Comparison of ENCODE assay signal across 8 cellular contexts in the genomic region with DNA sequence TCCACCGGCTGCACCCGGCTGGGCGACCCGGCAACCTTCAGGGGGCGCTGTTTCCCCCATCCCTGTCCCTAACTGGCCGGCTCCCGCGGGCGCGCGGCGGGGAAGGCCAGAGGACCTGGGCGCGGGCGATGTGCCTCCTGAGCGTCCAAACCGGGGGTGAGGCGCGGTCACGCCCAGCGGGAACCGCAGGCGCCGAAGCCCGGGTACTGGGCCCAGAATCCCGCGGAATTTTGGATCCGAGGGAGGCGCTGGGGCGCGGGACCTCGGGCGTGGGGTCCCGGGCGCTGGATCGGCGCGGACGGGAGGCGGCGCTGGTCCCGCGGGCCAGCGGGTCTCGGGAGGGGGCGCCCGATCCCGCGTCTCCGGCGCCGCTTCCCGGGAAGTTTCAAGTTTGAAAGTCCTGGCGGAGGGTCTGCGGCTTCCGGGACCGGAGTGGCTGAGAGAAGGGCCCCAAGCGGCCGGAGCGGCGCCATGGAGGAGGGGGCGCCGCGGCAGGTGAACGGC. TPM values are rescaled to one million over a fixed set of nuclear protein-coding genes. Genes with fewer than 3 reads are reported as not detected.
DNase-seq lines count a peak whose midpoint lies in the region; ATAC-seq, FAIRE-seq and TF ChIP-seq lines count a peak whose summit lies in the region.

A gene (plus strand): TSS at position 59 of the 504 bp plus-strand sequence. CDS start 413 bp downstream, at position 472.

- intact Hi-C loops in endothelial cell of umbilical vein (cut with micrococcal nuclease): loop anchor here (1.0 kb wide), 2 partner anchors 13 to 67 kb away; a partner anchor contains a TSS

- no peaks in the 10 kb centered on the region for H3K9me3 ChIP-seq in endothelial cell of umbilical vein (replicated peaks; ENCODE audit: control insufficient read depth, insufficient read depth, low read length)

- H2AFZ ChIP-seq in endothelial cell of umbilical vein (ENCODE audit: low read depth, low read length): peak within 1 kb of the TSS; percentile 83

- no TSS peak for BruUV-seq in endothelial cell of umbilical vein (replicated peaks; lab: Mats Ljungman, UMichigan)

- peak within 1 kb of the TSS; percentile 38 for H3K27ac ChIP-seq in endothelial cell of umbilical vein (ENCODE audit: insufficient read depth, low read depth, low read length)

- no peaks in the 10 kb centered on the region for H3K9me1 ChIP-seq in endothelial cell of umbilical vein (replicated peaks; ENCODE audit: control insufficient read depth, extremely low read depth, insufficient read depth, low read length)

- peak; percentile 69 for TF ChIP-seq POLR2A in endothelial cell of umbilical vein (IDR thresholded peaks at IDR 0.05; ENCODE audit: low read depth, low read length)

- POLR2A ChIA-PET in BJ (lab: Charles Lee): interaction anchor here (0.6 kb wide), 1 partner anchor 286 kb away, joined by 3 read pairs; no protein-coding TSS in a partner anchor
- POLR2A ChIA-PET in endothelial cell of umbilical vein (lab: Charles Lee): no interaction called here

- ATAC-seq in GM19025 (IDR thresholded peaks at IDR 0.05; ENCODE audit: low read depth, unreplicated experiment) (peak; percentile 60), HG03432 (IDR thresholded peaks at IDR 0.05; ENCODE audit: unreplicated experiment) (peak; percentile 76)

- H3K36me3 ChIP-seq in BJ (ENCODE audit: control insufficient read depth, insufficient read depth, low read length): no peaks in the 10 kb centered on the region
- H3K36me3 ChIP-seq in endothelial cell of umbilical vein (ENCODE audit: control insufficient read depth in 2 of 2, extremely low read depth in 1 of 2, insufficient read depth in 2 of 2, low read length in 2 of 2): peaks cover 2 to 4% of the 10 kb centered on the region in 2 experiments

- H3K79me2 ChIP-seq in endothelial cell of umbilical vein (ENCODE audit: control insufficient read depth, insufficient read depth, low read length): peaks cover 10% of the 10 kb centered on the region

- peak within 1 kb of the TSS; percentile 70 for H3K9ac ChIP-seq in endothelial cell of umbilical vein (replicated peaks; ENCODE audit: extremely low read depth, insufficient read depth, low read length)

- CTCF ChIA-PET in BJ (lab: Yijun Ruan, JAX): interaction anchor here (0.6 to 3.6 kb wide), 21 partner anchors 10 to 471 kb away, joined by 3 to 41 read pairs (median 3); a partner anchor contains a TSS
- CTCF ChIA-PET in endothelial cell of umbilical vein (lab: Charles Lee): interaction anchor here (0.6 to 1.3 kb wide), 22 partner anchors 8 to 379 kb away, joined by 3 to 18 read pairs (median 4); a partner anchor contains a TSS

- dilution Hi-C loops in endothelial cell of umbilical vein (cut with MboI; ENCODE audit: extremely low pct_ligation_motif_present, low sequenced_read_pairs): no loop called here

- no peaks in the 10 kb centered on the region for H4K20me1 ChIP-seq in endothelial cell of umbilical vein (replicated peaks; ENCODE audit: control insufficient read depth, extremely low read depth, insufficient read depth, low read length)

- FAIRE-seq in endothelial cell of umbilical vein (lab: Jason Lieb, UNC): peak; percentile 8

- H3K4me3 ChIP-seq in BJ (ENCODE audit: low read depth, low read length) (peak within 1 kb of the TSS; percentile 75), endothelial cell of umbilical vein (replicated peaks in 1 of 3; ENCODE audit: insufficient read depth in 1 of 3, low read depth in 1 of 3, low read length in 3 of 3) (peak within 1 kb of the TSS; percentile 68 to 80 (median 71))

- no peak for DNase-seq in BJ (ENCODE audit: low read depth)
- peak; percentile 75 for DNase-seq in NOMO-1 treated with dmso at 0.1 percent for 144 hours (lab: John Stamatoyannopoulos, UW; ENCODE audit: unreplicated experiment)
- peak; percentile 86 for DNase-seq in activated CD8-positive, alpha-beta memory T cell treated with anti-CD3 and anti-CD28 coated beads, Interleukin-2, amount 50 U/mL, for 4 hours
- DNase-seq in endothelial cell of umbilical vein (ENCODE audit: low read depth, low spot score): peak; percentile 83
- peak; percentile 86 for DNase-seq in mucosa of gallbladder (ENCODE audit: low spot score)
- peak; percentile 68 to 74 for DNase-seq in stimulated activated CD8-positive, alpha-beta memory T cell treated with anti-CD3 and anti-CD28 coated beads, Interleukin-4, amount 100 ng/mL, for 4 hours (ENCODE audit: low read depth in 2 of 2, low spot score in 1 of 2)

- peaks cover 14% of the 10 kb centered on the region for H3K4me1 ChIP-seq in endothelial cell of umbilical vein (ENCODE audit: control insufficient read depth, extremely low read depth, insufficient read depth, low read length)

- H3K27me3 ChIP-seq in BJ (ENCODE audit: control insufficient read depth, insufficient read depth, low read length) (no peaks in the 10 kb centered on the region), endothelial cell of umbilical vein (ENCODE audit: control insufficient read depth in 2 of 2, insufficient read depth in 2 of 2, low read length in 2 of 2) (no peaks in the 10 kb centered on the region)

- peak; percentile 92 for TF ChIP-seq CTCF in BJ (IDR thresholded peaks at IDR 0.05; ENCODE audit: insufficient read depth, low read depth, low read length)
- peak; percentile 95 to 97 for TF ChIP-seq CTCF in endothelial cell of umbilical vein (IDR thresholded peaks at IDR 0.05; ENCODE audit: extremely low read depth in 1 of 2, insufficient read depth in 1 of 2, low read depth in 1 of 2, low read length in 2 of 2)

- H3K4me2 ChIP-seq in endothelial cell of umbilical vein (ENCODE audit: insufficient read depth, low read length): peak within 1 kb of the TSS; percentile 68

TF ChIP-seq in endothelial cell of umbilical vein, 7 proteins besides CTCF, POLR2A, EP300 and RAD21:
- no peak for TF ChIP-seq GATA2 (IDR thresholded peaks at IDR 0.05; ENCODE audit: insufficient read depth, insufficient read length, low read depth, low read length)
- no peak for TF ChIP-seq EZH2 (IDR thresholded peaks at IDR 0.05; ENCODE audit: borderline replicate concordance, low read depth, low read length, severe bottlenecking)
- TF ChIP-seq JUN (IDR thresholded peaks at IDR 0.05; ENCODE audit: borderline replicate concordance, insufficient read depth, insufficient read length, low read depth): no peak
- no peak for TF ChIP-seq MYC (IDR thresholded peaks at IDR 0.05; ENCODE audit: low read depth, low read length)
- TF ChIP-seq, protein P1, sequence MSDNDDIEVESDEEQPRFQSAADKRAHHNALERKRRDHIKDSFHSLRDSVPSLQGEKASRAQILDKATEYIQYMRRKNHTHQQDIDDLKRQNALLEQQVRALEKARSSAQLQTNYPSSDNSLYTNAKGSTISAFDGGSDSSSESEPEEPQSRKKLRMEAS (IDR thresholded peaks at IDR 0.05; ENCODE audit: insufficient read depth, insufficient read length): no peak
- TF ChIP-seq POLR2AphosphoS5 (IDR thresholded peaks at IDR 0.05; ENCODE audit: insufficient read depth, low read depth, low read length): peak; percentile 67

RNA-seq across cellular contexts. Expression of the gene that starts here (rescaled TPM):
- 2.8 and 3.4 TPM in 2 replicates for polyA plus RNA-seq in BJ (2011; rRNA removed)
- polyA minus RNA-seq in BJ (2011; rRNA and poly(A)+ RNA removed): 4.2 and 4.7 TPM in 2 replicates
- 39.3 and 40.4 TPM in 2 replicates for total RNA-seq in endothelial cell of umbilical vein
- 27.0 and 29.5 TPM in 2 replicates for polyA plus RNA-seq in endothelial cell of umbilical vein
- 23.3 and 25.2 TPM in 2 replicates for polyA plus RNA-seq in endothelial cell of umbilical vein (2011; cell fraction: cytosol; rRNA removed)
- polyA plus RNA-seq in endothelial cell of umbilical vein (2011; cell fraction: nucleus; rRNA removed): 78.3 and 78.6 TPM in 2 replicates
- polyA plus RNA-seq in endothelial cell of umbilical vein (2012): 25.5 and 27.3 TPM in 2 replicates
- 17.7 and 28.9 TPM in 2 replicates for polyA minus RNA-seq in endothelial cell of umbilical vein
- 44.7 TPM for polyA minus RNA-seq in endothelial cell of umbilical vein (2011; cell fraction: cytosol; rRNA and poly(A)+ RNA removed)
- 13.8 and 18.9 TPM in 2 replicates for polyA minus RNA-seq in endothelial cell of umbilical vein (2011; cell fraction: nucleus; rRNA and poly(A)+ RNA removed)
- total RNA-seq in mucosa of gallbladder: 9.4 TPM
